ENCODE assay signal across 14 cellular contexts in the genomic region with DNA sequence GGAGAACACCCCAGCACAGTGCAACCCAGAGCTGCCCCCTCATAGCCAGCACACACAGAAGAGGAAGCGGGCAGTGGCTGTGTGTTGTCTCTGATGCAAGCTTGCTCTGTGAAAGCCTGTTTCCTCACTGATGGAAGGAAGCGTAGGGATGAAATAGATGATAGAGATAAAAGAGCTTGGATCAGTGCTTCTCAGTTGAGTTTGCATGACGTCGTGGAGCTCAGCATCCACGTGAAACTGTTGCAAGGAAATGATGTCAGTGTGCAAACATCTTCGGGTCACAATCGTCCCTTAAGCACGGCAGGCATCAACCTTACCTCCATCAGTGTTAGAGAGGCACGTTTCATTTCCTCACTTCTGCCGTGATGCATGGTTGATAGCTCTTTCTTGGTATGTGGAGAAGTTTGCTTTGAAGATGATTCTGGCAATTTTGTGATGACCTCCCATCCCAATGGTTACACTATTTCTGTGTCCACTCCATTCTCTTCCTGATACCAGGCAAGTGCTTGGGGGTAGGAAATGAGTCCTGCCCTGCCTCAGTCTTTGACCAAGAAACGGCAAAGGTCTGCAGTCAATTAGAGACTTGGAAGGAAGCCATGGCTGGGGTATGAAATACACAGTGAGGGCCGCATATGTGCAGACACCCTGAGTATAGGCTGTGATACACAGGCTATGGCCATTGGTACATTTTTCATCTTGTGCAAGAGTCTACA.
DNase-seq lines count a peak whose midpoint lies in the region; ATAC-seq and TF ChIP-seq lines count a peak whose summit lies in the region.
"Had no signal": no experiment of that assay in that cellular context is flagged by ENCODE, and none has a peak within 500 bp of the region (broad histone marks: within the 10 kb centered on the region; RNA-seq: fewer than 3 reads in every experiment).

No MANE protein-coding gene starts in this region.

- H2AFZ ChIP-seq in mammary epithelial cell (ENCODE audit: low read depth, low read length), result no peak overlapping the region

- TF ChIP-seq CTCF in HEK293 (tag by site-specific recombination; IDR thresholded peaks at IDR 0.05) (no peak), neutrophil (IDR thresholded peaks at IDR 0.05) (no peak), mammary epithelial cell (conservative IDR thresholded peaks at IDR 0.05 in 1 of 2, IDR thresholded peaks at IDR 0.05 in 1 of 2; ENCODE audit: extremely low read depth in 1 of 2, insufficient read depth in 1 of 2, low read depth in 1 of 2, low read length in 2 of 2) (no peak)

- no peak overlapping the region for H3K9ac ChIP-seq in mammary epithelial cell (ENCODE audit: insufficient read depth, low read length)

- H3K4me3 ChIP-seq in HEK293 (ENCODE audit: low read depth, low read length) (no peak overlapping the region), neutrophil (ENCODE audit: low read depth in 1 of 2, low read length in 1 of 2) (no peak overlapping the region), mammary epithelial cell (replicated peaks in 1 of 3; ENCODE audit: insufficient read depth in 1 of 3, low read depth in 2 of 3, low read length in 3 of 3) (no peak overlapping the region)
- H3K4me3 ChIP-seq: GM12878 had no signal

- dilution Hi-C loops in mammary epithelial cell (cut with HindIII; ENCODE audit: low sequenced_read_pairs), result loop anchor here (5.0 kb wide), 1 partner anchor 37 kb away; no protein-coding TSS in a partner anchor

- H3K27me3 ChIP-seq in neutrophil, result no peaks in the 10 kb centered on the region
- no peaks in the 10 kb centered on the region for H3K27me3 ChIP-seq in mammary epithelial cell (ENCODE audit: insufficient read depth, low read length)

- no peaks in the 10 kb centered on the region for H3K36me3 ChIP-seq in HEK293 (ENCODE audit: control insufficient read depth in 2 of 2, insufficient read depth in 1 of 2, low read length in 2 of 2)
- no peaks in the 10 kb centered on the region for H3K36me3 ChIP-seq in neutrophil
- no peaks in the 10 kb centered on the region for H3K36me3 ChIP-seq in mammary epithelial cell (ENCODE audit: insufficient read depth, low read length)

- CTCF ChIA-PET in HEK293 (lab: Yijun Ruan, JAX), result interaction anchor here (0.5 to 2.0 kb wide), 6 partner anchors 8 to 95 kb away, joined by 3 to 6 read pairs (median 4); no protein-coding TSS in a partner anchor
- CTCF ChIA-PET in mammary epithelial cell (lab: Charles Lee; ENCODE audit: low non-redundant PET), result no interaction called here

- no peaks in the 10 kb centered on the region for H3K9me3 ChIP-seq in HEK293 (ENCODE audit: control insufficient read depth, insufficient read depth, low read depth, low read length)
- no peaks in the 10 kb centered on the region for H3K9me3 ChIP-seq in neutrophil
- H3K9me3 ChIP-seq in mammary epithelial cell (replicated peaks; ENCODE audit: insufficient read depth, low read length), result peaks cover 41% of the 10 kb centered on the region

- H3K27ac ChIP-seq in HEK293 (ENCODE audit: extremely low read depth, low read depth, low read length) (no peak overlapping the region), caudate nucleus (ENCODE audit: low read depth, low read length) (peak overlapping the region; percentile 96), neutrophil (peak overlapping the region; percentile 69), mammary epithelial cell (ENCODE audit: insufficient read depth, low read depth, low read length) (no peak overlapping the region)

- H3K4me2 ChIP-seq in mammary epithelial cell (ENCODE audit: insufficient read depth, low read depth, low read length), result no peak overlapping the region

- POLR2A ChIA-PET in HEK293 (lab: Yijun Ruan, JAX), result interaction anchor here (0.5 kb wide), 1 partner anchor 1549 kb away, joined by 4 read pairs; no protein-coding TSS in a partner anchor

- DNase-seq in NOMO-1 treated with dmso at 0.1 percent for 144 hours (lab: John Stamatoyannopoulos, UW; ENCODE audit: unreplicated experiment) (peak; percentile 38), caudate nucleus (lab: John Stamatoyannopoulos, UW) (no peak), mammary epithelial cell (no peak)
- no peak for DNase-seq in stimulated activated CD8-positive, alpha-beta memory T cell treated with anti-CD3 and anti-CD28 coated beads, Interleukin-4, amount 100 ng/mL, for 48 hours
- DNase-seq: CD4-positive, alpha-beta memory T cell; DMS79; NCI-H1092 treated with DMSO at 0.1 percent for 48 hours; NCI-H1694 treated with DMSO at 0.1 percent for 48 hours; SHP77 treated with DMSO at 0.1 percent for 48 hours had no signal

- no TSS peak for BruUV-seq in mammary epithelial cell (replicated peaks; lab: Mats Ljungman, UMichigan)

- H4K20me1 ChIP-seq in mammary epithelial cell (ENCODE audit: insufficient read depth, low read length), result no peaks in the 10 kb centered on the region

- intact Hi-C loops in mammary epithelial cell (cut with micrococcal nuclease), result no loop called here

- ATAC-seq in HG02798 (IDR thresholded peaks at IDR 0.05; ENCODE audit: poor library complexity, unreplicated experiment), result no peak
- ATAC-seq: GM12878, HCT116 had no signal

- in situ Hi-C loops in mammary epithelial cell (cut with MboI; ENCODE audit: low sequenced_read_pairs in 2 of 2), result no loop called here

- no peaks in the 10 kb centered on the region for H3K79me2 ChIP-seq in mammary epithelial cell (ENCODE audit: insufficient read depth, low read length)

- 61% methylated on average over 12 of the region's 12 CpGs for WGBS in mammary epithelial cell (ENCODE audit: low coverage, missing lambda C conversion rate)

- H3K4me1 ChIP-seq in HEK293 (ENCODE audit: control insufficient read depth, insufficient read depth, low read length) (peaks cover 8% of the 10 kb centered on the region), neutrophil (ENCODE audit: control insufficient read depth in 1 of 2, insufficient read depth in 1 of 2, low read depth in 1 of 2, low read length in 1 of 2) (peaks cover 9 to 54% of the 10 kb centered on the region in 2 experiments), mammary epithelial cell (ENCODE audit: insufficient read depth, low read length) (no peaks in the 10 kb centered on the region)

TF ChIP-seq in HEK293, 187 proteins besides CTCF, POLR2A, EP300 and RAD21:
- 0 out of 2 replicates have a peak, but pooled peaks have one; percentile 29 for TF ChIP-seq ZNF366 (tag by site-specific recombination; conservative IDR thresholded peaks at IDR 0.05)
- peak; percentile 80 for TF ChIP-seq ZNF629 (tag by site-specific recombination; IDR thresholded peaks at IDR 0.05)
- TF ChIP-seq, protein P1, sequence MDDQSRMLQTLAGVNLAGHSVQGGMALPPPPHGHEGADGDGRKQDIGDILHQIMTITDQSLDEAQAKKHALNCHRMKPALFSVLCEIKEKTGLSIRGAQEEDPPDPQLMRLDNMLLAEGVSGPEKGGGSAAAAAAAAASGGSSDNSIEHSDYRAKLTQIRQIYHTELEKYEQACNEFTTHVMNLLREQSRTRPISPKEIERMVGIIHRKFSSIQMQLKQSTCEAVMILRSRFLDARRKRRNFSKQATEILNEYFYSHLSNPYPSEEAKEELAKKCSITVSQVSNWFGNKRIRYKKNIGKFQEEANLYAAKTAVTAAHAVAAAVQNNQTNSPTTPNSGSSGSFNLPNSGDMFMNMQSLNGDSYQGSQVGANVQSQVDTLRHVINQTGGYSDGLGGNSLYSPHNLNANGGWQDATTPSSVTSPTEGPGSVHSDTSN (CRISPR knock-in tag; IDR thresholded peaks at IDR 0.05), result no peak
- TF ChIP-seq ZNF549 (tag by site-specific recombination; IDR thresholded peaks at IDR 0.05), result no peak
- TF ChIP-seq ZSCAN23 (tag by site-specific recombination; IDR thresholded peaks at IDR 0.05), result no peak
- TF ChIP-seq ZBTB21 (tag by site-specific recombination; IDR thresholded peaks at IDR 0.05), result peak; percentile 88
- TF ChIP-seq SCRT2 (tag by site-specific recombination; IDR thresholded peaks at IDR 0.05), result peak; percentile 53
- peak; percentile 59 for TF ChIP-seq ZBTB17 (tag by site-specific recombination; IDR thresholded peaks at IDR 0.05)
- TF ChIP-seq ZNF571 (tag by site-specific recombination; IDR thresholded peaks at IDR 0.05), result no peak
- no peak for TF ChIP-seq SCRT1 (tag by site-specific recombination; IDR thresholded peaks at IDR 0.05; ENCODE audit: borderline replicate concordance)
- TF ChIP-seq, protein P2, sequence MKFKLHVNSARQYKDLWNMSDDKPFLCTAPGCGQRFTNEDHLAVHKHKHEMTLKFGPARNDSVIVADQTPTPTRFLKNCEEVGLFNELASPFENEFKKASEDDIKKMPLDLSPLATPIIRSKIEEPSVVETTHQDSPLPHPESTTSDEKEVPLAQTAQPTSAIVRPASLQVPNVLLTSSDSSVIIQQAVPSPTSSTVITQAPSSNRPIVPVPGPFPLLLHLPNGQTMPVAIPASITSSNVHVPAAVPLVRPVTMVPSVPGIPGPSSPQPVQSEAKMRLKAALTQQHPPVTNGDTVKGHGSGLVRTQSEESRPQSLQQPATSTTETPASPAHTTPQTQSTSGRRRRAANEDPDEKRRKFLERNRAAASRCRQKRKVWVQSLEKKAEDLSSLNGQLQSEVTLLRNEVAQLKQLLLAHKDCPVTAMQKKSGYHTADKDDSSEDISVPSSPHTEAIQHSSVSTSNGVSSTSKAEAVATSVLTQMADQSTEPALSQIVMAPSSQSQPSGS (tag by site-specific recombination; IDR thresholded peaks at IDR 0.05; ENCODE audit: low read depth), result peak; percentile 92

Comparison
In these comparisons a context has a peak if more than half of its experiments do, and no peak if none do; other contexts are left out.
1. H3K27ac ChIP-seq: peak in caudate nucleus (single experiment) and neutrophil (single experiment); none in HEK293 (single experiment) and mammary epithelial cell (single experiment).